Comparison of ENCODE assay signal across 1 cellular context in genomic region chr16:55155815-55156214, GRCh38.
TF ChIP-seq lines count a peak whose summit lies in the region.

No MANE protein-coding gene starts in this region.

TF ChIP-seq in WTC11, 78 proteins besides CTCF, POLR2A, EP300 and RAD21 (continued from another document):
- no peak for TF ChIP-seq ERG (CRISPR knock-in tag; IDR thresholded peaks at IDR 0.05)
- no peak for TF ChIP-seq TEAD1 (CRISPR knock-in tag; IDR thresholded peaks at IDR 0.05)
- no peak for TF ChIP-seq ATF3 (CRISPR knock-in tag; conservative IDR thresholded peaks at IDR 0.05)
- TF ChIP-seq CREB1 (CRISPR knock-in tag; IDR thresholded peaks at IDR 0.05), result no peak
- no peak for TF ChIP-seq JAZF1 (CRISPR knock-in tag; IDR thresholded peaks at IDR 0.05)
